In genomic region chr7:27277628-27278027, GRCh38 we compare ENCODE assay signal across 14 cellular contexts. TPM values are rescaled to one million over a fixed set of nuclear protein-coding genes. Genes with fewer than 3 reads are reported as not detected.
DNase-seq lines count a peak whose midpoint lies in the region; ATAC-seq and TF ChIP-seq lines count a peak whose summit lies in the region.
"Had no signal": no experiment of that assay in that cellular context is flagged by ENCODE, and none has a peak within 500 bp of the region (broad histone marks: within the 10 kb centered on the region; RNA-seq: fewer than 3 reads in every experiment).

No MANE protein-coding gene starts in this region.

- peak; percentile 56 for ATAC-seq in activated CD8-positive, alpha-beta T cell treated with anti-CD3 and anti-CD28 coated beads for 36 hours
- ATAC-seq in activated CD8-positive, alpha-beta T cell treated with anti-CD3 and anti-CD28 coated beads, Interleukin-2, amount 10 ng/mL, durations not matched to agents 7 days and 5 days: no peak
- ATAC-seq in WTC11: no peak

- no peak for TF ChIP-seq CTCF in activated CD8-positive, alpha-beta T cell treated with anti-CD3 and anti-CD28 coated beads for 36 hours (IDR thresholded peaks at IDR 0.05)
- TF ChIP-seq CTCF in WTC11 (IDR thresholded peaks at IDR 0.05): no peak

- no peaks in the 10 kb centered on the region for H3K4me1 Mint-ChIP-seq in activated CD8-positive, alpha-beta T cell treated with anti-CD3 and anti-CD28 coated beads for 36 hours (ENCODE audit: low read depth)
- H3K4me1 Mint-ChIP-seq in activated CD8-positive, alpha-beta T cell treated with anti-CD3 and anti-CD28 coated beads, Interleukin-2, amount 10 ng/mL, durations not matched to agents 7 days and 5 days (ENCODE audit: low read depth): no peaks in the 10 kb centered on the region
- peaks cover 5% of the 10 kb centered on the region for H3K4me1 Mint-ChIP-seq in WTC11
- H3K4me1 Mint-ChIP-seq: activated naive CD4-positive, alpha-beta T cell treated with anti-CD3 and anti-CD28 coated beads, Interleukin-2, amount 50 U/mL, for 24 hours had no signal

- H3K27me3 Mint-ChIP-seq in activated CD8-positive, alpha-beta T cell treated with anti-CD3 and anti-CD28 coated beads for 36 hours: peaks cover 4% of the 10 kb centered on the region
- H3K27me3 Mint-ChIP-seq in activated CD8-positive, alpha-beta T cell treated with anti-CD3 and anti-CD28 coated beads, Interleukin-2, amount 10 ng/mL, durations not matched to agents 7 days and 5 days (ENCODE audit: low read depth): no peaks in the 10 kb centered on the region
- H3K27me3 Mint-ChIP-seq in WTC11 (ENCODE audit: low read depth): peaks cover 3% of the 10 kb centered on the region

- POLR2A ChIA-PET in activated CD8-positive, alpha-beta T cell treated with anti-CD3 and anti-CD28 coated beads for 36 hours (lab: Charles Lee): no interaction called here
- POLR2A ChIA-PET in activated CD8-positive, alpha-beta T cell treated with anti-CD3 and anti-CD28 coated beads, Interleukin-2, amount 10 ng/mL, durations not matched to agents 7 days and 5 days (lab: Charles Lee): no interaction called here
- POLR2A ChIA-PET in WTC11 (lab: Charles Lee): no interaction called here

- no peak overlapping the region for H3K27ac Mint-ChIP-seq in activated CD8-positive, alpha-beta T cell treated with anti-CD3 and anti-CD28 coated beads for 36 hours
- H3K27ac Mint-ChIP-seq in activated CD8-positive, alpha-beta T cell treated with anti-CD3 and anti-CD28 coated beads, Interleukin-2, amount 10 ng/mL, durations not matched to agents 7 days and 5 days: no peak overlapping the region
- no peak overlapping the region for H3K27ac Mint-ChIP-seq in WTC11
- H3K27ac Mint-ChIP-seq: activated naive CD4-positive, alpha-beta T cell treated with anti-CD3 and anti-CD28 coated beads, Interleukin-2, amount 50 U/mL, for 24 hours; natural killer cell treated with Interleukin-12 subunit alpha and Interleukin-12 subunit beta and Interleukin-15 and Interleukin-18, amount 100 ng/mL, for 72 hours had no signal

- no peak for DNase-seq in activated CD8-positive, alpha-beta T cell treated with anti-CD3 and anti-CD28 coated beads for 36 hours
- no peak for DNase-seq in activated CD8-positive, alpha-beta T cell treated with anti-CD3 and anti-CD28 coated beads, Interleukin-2, amount 10 ng/mL, durations not matched to agents 7 days and 5 days
- DNase-seq in RPMI7951 (ENCODE audit: low read depth) (peak; percentile 52), iPS-NIHi7 (ENCODE audit: extremely low spot score) (peak; percentile 32), stromal cell of bone marrow (ENCODE audit: low read depth) (peak; percentile 47), WTC11 (ENCODE audit: low spot score) (no peak), middle frontal gyrus (ENCODE audit: extremely low spot score, low spot score) (no peak), NOMO-1 treated with dmso at 0.1 percent for 144 hours (lab: John Stamatoyannopoulos, UW; ENCODE audit: unreplicated experiment) (no peak)
- DNase-seq: effector CD8-positive, alpha-beta T cell; Karpas-422; NCI-H526; T-helper 1 cell had no signal

- intact Hi-C loops in activated CD8-positive, alpha-beta T cell treated with anti-CD3 and anti-CD28 coated beads for 36 hours (cut with micrococcal nuclease): no loop called here

- H3K36me3 Mint-ChIP-seq in activated CD8-positive, alpha-beta T cell treated with anti-CD3 and anti-CD28 coated beads for 36 hours (ENCODE audit: low read depth): no peaks in the 10 kb centered on the region
- no peaks in the 10 kb centered on the region for H3K36me3 Mint-ChIP-seq in activated CD8-positive, alpha-beta T cell treated with anti-CD3 and anti-CD28 coated beads, Interleukin-2, amount 10 ng/mL, durations not matched to agents 7 days and 5 days (ENCODE audit: low read depth)
- peaks cover 5% of the 10 kb centered on the region for H3K36me3 Mint-ChIP-seq in WTC11

- CTCF ChIA-PET in activated CD8-positive, alpha-beta T cell treated with anti-CD3 and anti-CD28 coated beads for 36 hours (lab: Charles Lee): no interaction called here
- CTCF ChIA-PET in activated CD8-positive, alpha-beta T cell treated with anti-CD3 and anti-CD28 coated beads, Interleukin-2, amount 10 ng/mL, durations not matched to agents 7 days and 5 days (lab: Charles Lee): no interaction called here
- CTCF ChIA-PET in WTC11 (lab: Charles Lee): no interaction called here

- H3K9me3 Mint-ChIP-seq in activated CD8-positive, alpha-beta T cell treated with anti-CD3 and anti-CD28 coated beads for 36 hours: peaks cover 6% of the 10 kb centered on the region
- H3K9me3 Mint-ChIP-seq in activated CD8-positive, alpha-beta T cell treated with anti-CD3 and anti-CD28 coated beads, Interleukin-2, amount 10 ng/mL, durations not matched to agents 7 days and 5 days (ENCODE audit: insufficient read depth): no peaks in the 10 kb centered on the region
- peaks cover 15% of the 10 kb centered on the region for H3K9me3 Mint-ChIP-seq in WTC11

- H3K4me3 Mint-ChIP-seq in activated CD8-positive, alpha-beta T cell treated with anti-CD3 and anti-CD28 coated beads for 36 hours: no peak overlapping the region
- H3K4me3 Mint-ChIP-seq in activated CD8-positive, alpha-beta T cell treated with anti-CD3 and anti-CD28 coated beads, Interleukin-2, amount 10 ng/mL, durations not matched to agents 7 days and 5 days: no peak overlapping the region
- no peak overlapping the region for H3K4me3 Mint-ChIP-seq in WTC11
- H3K4me3 Mint-ChIP-seq: activated naive CD4-positive, alpha-beta T cell treated with anti-CD3 and anti-CD28 coated beads, Interleukin-2, amount 50 U/mL, for 24 hours; natural killer cell treated with Interleukin-12 subunit alpha and Interleukin-12 subunit beta and Interleukin-15 and Interleukin-18, amount 100 ng/mL, for 72 hours had no signal

TF ChIP-seq in WTC11, 78 proteins besides CTCF, POLR2A, EP300 and RAD21 (continues in another document):
- TF ChIP-seq ZNF671 (CRISPR knock-in tag; IDR thresholded peaks at IDR 0.05) (no peak), AFF4 (CRISPR knock-in tag; IDR thresholded peaks at IDR 0.05; ENCODE audit: borderline replicate concordance) (no peak), GRHL2 (CRISPR knock-in tag; IDR thresholded peaks at IDR 0.05; ENCODE audit: insufficient replicate concordance, severe bottlenecking) (no peak), OVOL2 (CRISPR knock-in tag; IDR thresholded peaks at IDR 0.05; ENCODE audit: borderline replicate concordance) (no peak), KAT7 (CRISPR knock-in tag; IDR thresholded peaks at IDR 0.05; ENCODE audit: borderline replicate concordance) (no peak), ZNF263 (CRISPR knock-in tag; IDR thresholded peaks at IDR 0.05; ENCODE audit: low read depth) (no peak), ZNF232 (CRISPR knock-in tag; IDR thresholded peaks at IDR 0.05) (no peak), SP1 (CRISPR knock-in tag; conservative IDR thresholded peaks at IDR 0.05) (no peak), RORB (CRISPR knock-in tag; IDR thresholded peaks at IDR 0.05) (no peak), RELA (CRISPR knock-in tag; IDR thresholded peaks at IDR 0.05; ENCODE audit: borderline replicate concordance) (no peak), IRF2 (CRISPR knock-in tag; IDR thresholded peaks at IDR 0.05; ENCODE audit: borderline replicate concordance, low read depth) (no peak), IRF1 (CRISPR knock-in tag; IDR thresholded peaks at IDR 0.05) (no peak), E2F5 (CRISPR knock-in tag; IDR thresholded peaks at IDR 0.05) (no peak), ZNF317 (CRISPR knock-in tag; IDR thresholded peaks at IDR 0.05; ENCODE audit: borderline replicate concordance, low read depth) (no peak)

RNA-seq across cellular contexts. Expression of gene EVX1, which starts 35.0 kb away (rescaled TPM):
- not detected for total RNA-seq in activated CD8-positive, alpha-beta T cell treated with anti-CD3 and anti-CD28 coated beads for 36 hours
- total RNA-seq in activated CD8-positive, alpha-beta T cell treated with anti-CD3 and anti-CD28 coated beads, Interleukin-2, amount 10 ng/mL, durations not matched to agents 7 days and 5 days: not detected
- total RNA-seq in RPMI7951 (2014; rRNA removed; shearing (Covaris generic)): not detected in 2 replicates
- total RNA-seq in WTC11 (2021): not detected in 3 replicates
- total RNA-seq: natural killer cell treated with Interleukin-12 subunit alpha and Interleukin-12 subunit beta and Interleukin-15 and Interleukin-18, amount 100 ng/mL, for 72 hours had no signal

Comparison
In these comparisons a context has a peak if more than half of its experiments do, and no peak if none do; other contexts are left out.
1. DNase-seq: peak in RPMI7951 (single experiment), iPS-NIHi7 (single experiment) and stromal cell of bone marrow (single experiment); none in activated CD8-positive, alpha-beta T cell treated with anti-CD3 and anti-CD28 coated beads for 36 hours (single experiment), activated CD8-positive, alpha-beta T cell treated with anti-CD3 and anti-CD28 coated beads, Interleukin-2, amount 10 ng/mL, durations not matched to agents 7 days and 5 days (single experiment), WTC11 (single experiment), middle frontal gyrus (single experiment) and NOMO-1 treated with dmso at 0.1 percent for 144 hours (single experiment).